9 cellular contexts compared by ENCODE assay signal in the genomic region with DNA sequence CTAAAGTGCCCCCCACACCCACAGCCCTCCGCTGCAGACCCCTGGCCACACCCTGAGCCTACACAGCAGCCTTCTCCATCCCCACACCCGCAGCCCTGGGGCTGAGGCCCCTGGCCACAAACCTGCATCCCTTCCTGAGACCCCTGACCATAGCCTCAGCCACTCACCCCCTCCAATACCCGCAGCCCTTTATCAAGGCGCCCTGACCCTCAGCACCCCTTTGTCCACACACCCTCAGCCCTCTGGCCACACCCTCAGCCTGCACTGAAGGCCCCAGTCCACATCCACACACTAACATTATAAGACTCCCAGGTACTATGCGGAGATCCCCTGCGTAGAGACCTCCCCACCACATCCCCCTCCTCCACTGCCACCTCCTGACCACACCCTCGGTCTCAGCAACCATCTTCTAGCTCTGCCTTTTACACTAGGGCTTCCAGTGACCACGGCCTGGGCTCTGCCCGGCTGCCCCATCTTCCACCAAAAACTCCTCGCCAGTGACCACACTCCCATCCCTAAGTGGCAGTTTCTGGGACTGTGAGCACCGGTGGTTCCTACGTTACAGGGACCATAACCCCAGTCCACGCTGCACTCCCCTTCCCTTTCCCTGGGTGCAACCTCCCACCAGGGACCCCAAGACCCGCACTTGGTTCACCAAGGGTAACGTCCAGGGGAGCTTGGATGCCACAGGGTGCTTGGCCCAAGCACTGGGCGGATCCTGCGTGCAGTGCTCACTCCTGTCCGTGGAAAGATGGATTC. TPM values are rescaled to one million over a fixed set of nuclear protein-coding genes. Genes with fewer than 3 reads are reported as not detected.
A peak's percentile ranks its signal among the peaks of the same experiment; 100 is the strongest.
DNase-seq lines count a peak whose midpoint lies in the region; ATAC-seq and TF ChIP-seq lines count a peak whose summit lies in the region.
"Had no signal": no experiment of that assay in that cellular context is flagged by ENCODE, and none has a peak within 500 bp of the region (broad histone marks: within the 10 kb centered on the region; RNA-seq: fewer than 3 reads in every experiment).

No MANE protein-coding gene starts in this region.

- H3K4me2 ChIP-seq in fibroblast of lung (ENCODE audit: extremely low read depth, insufficient read depth, low read length) = peak overlapping the region; percentile 81

- WGBS in ovary, 3 donors = 68 to 75% (median 73%) methylated on average over 18 of the region's 18 CpGs

- H3K9ac ChIP-seq in HUES6 (ENCODE audit: low read length) (no peak overlapping the region), fibroblast of lung (ENCODE audit: insufficient read depth, low read length) (peak overlapping the region; percentile 48)

- H3K27ac ChIP-seq in A673 (ENCODE audit: low read depth, low read length, poor library complexity, severe bottlenecking) = no peak overlapping the region
- H3K27ac ChIP-seq in HUES6 (ENCODE audit: low read depth, low read length) = no peak overlapping the region
- peak overlapping the region; percentile 34 for H3K27ac ChIP-seq in fibroblast of lung (ENCODE audit: insufficient read depth, low read length)
- no peak overlapping the region for H3K27ac ChIP-seq in ovary

- H3K36me3 ChIP-seq in A673 (ENCODE audit: insufficient read depth, low read length, poor library complexity, severe bottlenecking) = no peaks in the 10 kb centered on the region
- no peaks in the 10 kb centered on the region for H3K36me3 ChIP-seq in HUES6 (ENCODE audit: control insufficient read depth, insufficient read depth, low read length)
- no peaks in the 10 kb centered on the region for H3K36me3 ChIP-seq in fibroblast of lung (ENCODE audit: control insufficient read depth, insufficient read depth, low read length)
- no peaks in the 10 kb centered on the region for H3K36me3 ChIP-seq in ovary

- peaks cover 10% of the 10 kb centered on the region for H3K4me1 Mint-ChIP-seq in activated naive CD4-positive, alpha-beta T cell treated with anti-CD3 and anti-CD28 coated beads, Interleukin-2, amount 10 ng/mL, durations not matched to agents 7 days and 5 days

- TF ChIP-seq POLR2A in ovary (IDR thresholded peaks at IDR 0.05) = no peak

- H3K27ac Mint-ChIP-seq in activated naive CD4-positive, alpha-beta T cell treated with anti-CD3 and anti-CD28 coated beads, Interleukin-2, amount 10 ng/mL, durations not matched to agents 7 days and 5 days = no peak overlapping the region
- H3K27ac Mint-ChIP-seq: activated naive CD4-positive, alpha-beta T cell treated with anti-CD3 and anti-CD28 coated beads, Interleukin-2, amount 50 U/mL, for 24 hours had no signal

- no peaks in the 10 kb centered on the region for H3K36me3 Mint-ChIP-seq in activated naive CD4-positive, alpha-beta T cell treated with anti-CD3 and anti-CD28 coated beads, Interleukin-2, amount 10 ng/mL, durations not matched to agents 7 days and 5 days
- H3K36me3 Mint-ChIP-seq: activated naive CD4-positive, alpha-beta T cell treated with anti-CD3 and anti-CD28 coated beads, Interleukin-2, amount 50 U/mL, for 24 hours had no signal

- H3K4me3 ChIP-seq in A673 (ENCODE audit: low read depth, low read length, poor library complexity, severe bottlenecking) = peak overlapping the region; percentile 31
- peak overlapping the region; percentile 50 for H3K4me3 ChIP-seq in HUES6 (ENCODE audit: low read depth, low read length)
- peak overlapping the region; percentile 24 to 51 (median 32) for H3K4me3 ChIP-seq in fibroblast of lung (replicated peaks in 1 of 4; ENCODE audit: control extremely low read depth in 1 of 4, insufficient read depth in 1 of 4, low read depth in 3 of 4, low read length in 4 of 4)
- H3K4me3 ChIP-seq in ovary = peak overlapping the region; percentile 32

- ATAC-seq in HG02938 (IDR thresholded peaks at IDR 0.05; ENCODE audit: unreplicated experiment) = no peak
- ATAC-seq in GM19023 (IDR thresholded peaks at IDR 0.05; ENCODE audit: unreplicated experiment) = no peak

- POLR2A ChIA-PET in A673 (lab: Charles Lee; ENCODE audit: low non-redundant PET) = interaction anchor here (0.6 kb wide), 1 partner anchor 27 kb away, joined by 12 read pairs; no protein-coding TSS in a partner anchor

- H3K4me1 ChIP-seq in A673 (ENCODE audit: insufficient read depth, low read length, poor library complexity, severe bottlenecking) (peaks cover 14% of the 10 kb centered on the region), HUES6 (ENCODE audit: control insufficient read depth, insufficient read depth, low read length) (peaks cover 37% of the 10 kb centered on the region), fibroblast of lung (ENCODE audit: control insufficient read depth, extremely low read depth, insufficient read depth, low read length) (peaks cover 19% of the 10 kb centered on the region), ovary (ENCODE audit: insufficient read depth) (peaks cover 10% of the 10 kb centered on the region)

- no peaks in the 10 kb centered on the region for H4K20me1 ChIP-seq in fibroblast of lung (ENCODE audit: control insufficient read depth, extremely low read depth, insufficient read depth, low read length)

- H3K9me3 Mint-ChIP-seq in activated naive CD4-positive, alpha-beta T cell treated with anti-CD3 and anti-CD28 coated beads, Interleukin-2, amount 10 ng/mL, durations not matched to agents 7 days and 5 days = no peaks in the 10 kb centered on the region
- H3K9me3 Mint-ChIP-seq: activated naive CD4-positive, alpha-beta T cell treated with anti-CD3 and anti-CD28 coated beads, Interleukin-2, amount 50 U/mL, for 24 hours had no signal

- DNase-seq in A673 (ENCODE audit: low spot score) = no peak
- DNase-seq in fibroblast of lung (ENCODE audit: low read depth in 2 of 2) = no peak
- DNase-seq in ovary = peak in 2 of 5 donors; percentile 27 to 33
- DNase-seq in amniotic stem cell (lab: John Stamatoyannopoulos, UW) = no peak
- DNase-seq in activated naive CD4-positive, alpha-beta T cell treated with anti-CD3 and anti-CD28 coated beads, Interleukin-2, amount 10 ng/mL, durations not matched to agents 7 days and 5 days = no peak

- intact Hi-C loops in A673 (cut with micrococcal nuclease; ENCODE audit: unreplicated experiment) (no loop called here), ovary (cut with DNase I) (loop anchor here in 2 of 4 donors (10.0 kb wide), 2 partner anchors 108 to 428 kb away; partner anchors contain the start of gene CES3 (in 1 of the 2))

- H3K4me3 Mint-ChIP-seq in activated naive CD4-positive, alpha-beta T cell treated with anti-CD3 and anti-CD28 coated beads, Interleukin-2, amount 10 ng/mL, durations not matched to agents 7 days and 5 days = no peak overlapping the region
- H3K4me3 Mint-ChIP-seq: activated naive CD4-positive, alpha-beta T cell treated with anti-CD3 and anti-CD28 coated beads, Interleukin-2, amount 50 U/mL, for 24 hours had no signal

- no TSS peak for BruUV-seq in A673 (replicated peaks; lab: Mats Ljungman, UMichigan)

- H2AFZ ChIP-seq in fibroblast of lung (ENCODE audit: low read length) = no peak overlapping the region

- H3K9me3 ChIP-seq in A673 (ENCODE audit: low read depth, low read length, poor library complexity, severe bottlenecking) (no peaks in the 10 kb centered on the region), HUES6 (ENCODE audit: control insufficient read depth, insufficient read depth, low read depth, low read length) (no peaks in the 10 kb centered on the region), fibroblast of lung (ENCODE audit: control insufficient read depth, insufficient read depth, low read depth, low read length) (no peaks in the 10 kb centered on the region), ovary (no peaks in the 10 kb centered on the region)

- peaks cover 8% of the 10 kb centered on the region for H3K27me3 ChIP-seq in A673 (replicated peaks; ENCODE audit: insufficient read depth, low read depth, low read length, poor library complexity)
- H3K27me3 ChIP-seq in HUES6 (ENCODE audit: control insufficient read depth, insufficient read depth, low read length) = peaks cover 64% of the 10 kb centered on the region
- peaks cover 6% of the 10 kb centered on the region for H3K27me3 ChIP-seq in fibroblast of lung (ENCODE audit: control insufficient read depth, insufficient read depth, low read length)
- H3K27me3 ChIP-seq in ovary = no peaks in the 10 kb centered on the region

- peaks cover 97% of the 10 kb centered on the region for H3K27me3 Mint-ChIP-seq in activated naive CD4-positive, alpha-beta T cell treated with anti-CD3 and anti-CD28 coated beads, Interleukin-2, amount 10 ng/mL, durations not matched to agents 7 days and 5 days

- CTCF ChIA-PET in A673 (lab: Charles Lee) = interaction anchor here (0.6 to 0.7 kb wide), 3 partner anchors 35 to 241 kb away, joined by 3 read pairs; partner anchors contain the start of gene B3GNT9
- CTCF ChIA-PET in activated naive CD4-positive, alpha-beta T cell treated with anti-CD3 and anti-CD28 coated beads, Interleukin-2, amount 10 ng/mL, durations not matched to agents 7 days and 5 days (lab: Charles Lee) = interaction anchor here (1.1 to 1.8 kb wide), 6 partner anchors 8 to 132 kb away, joined by 3 to 6 read pairs (median 3); no protein-coding TSS in a partner anchor

- H3K79me2 ChIP-seq in fibroblast of lung (ENCODE audit: control insufficient read depth, insufficient read depth, low read length) = no peaks in the 10 kb centered on the region

- TF ChIP-seq CTCF in A673 (conservative IDR thresholded peaks at IDR 0.05; ENCODE audit: low read depth, low read length) = no peak
- no peak for TF ChIP-seq CTCF in fibroblast of lung (conservative IDR thresholded peaks at IDR 0.05 in 1 of 2, IDR thresholded peaks at IDR 0.05 in 1 of 2; ENCODE audit: low read depth in 1 of 2, low read length in 2 of 2)
- no peak for TF ChIP-seq CTCF in ovary (IDR thresholded peaks at IDR 0.05)

- no peak for TF ChIP-seq EP300 in ovary (IDR thresholded peaks at IDR 0.05)

RNA-seq across cellular contexts. Expression of gene TPPP3, which starts 0.8 kb away (rescaled TPM):
- total RNA-seq in A673 (2021) (0.28 and 0.31 TPM in 2 replicates), fibroblast of lung (1.5 and 3.8 TPM in 2 replicates), ovary (100 to 1,000 TPM in 1 of 7 donors, 10 to 100 TPM in 4, 1 to 10 TPM in 2; 2.2 to 269 (median 10.9) TPM)
- polyA plus RNA-seq in fibroblast of lung (2.9 and 6.5 TPM in 2 replicates), ovary (10 to 100 TPM; 15.2 to 15.6 TPM)
- polyA plus RNA-seq in fibroblast of lung (2012) = 3.0 and 6.1 TPM in 2 replicates
- 1.1 TPM in 1 of 2 replicates, not detected in the other for polyA minus RNA-seq in fibroblast of lung (ENCODE audit: low replicate concordance)

RNA-seq across cellular contexts. Expression of gene ZDHHC1, which starts 23.8 kb away (rescaled TPM):
- total RNA-seq in A673 (2021) (5.3 and 6.8 TPM in 2 replicates), fibroblast of lung (4.4 and 6.4 TPM in 2 replicates), ovary (10 to 100 TPM; 17.3 to 45.5 (median 24.8) TPM)
- polyA plus RNA-seq in fibroblast of lung (2.3 and 2.7 TPM in 2 replicates), ovary (10 to 100 TPM in 1 of 2 donors, 1 to 10 TPM in 1; 1.4 to 15.7 TPM)
- polyA plus RNA-seq in fibroblast of lung (2012) = 4.7 TPM in 2 replicates
- polyA minus RNA-seq in fibroblast of lung (ENCODE audit: low replicate concordance) = 4.3 and 29.2 TPM in 2 replicates

RNA-seq across cellular contexts. Expression of gene HSD11B2, which starts 38.4 kb away (rescaled TPM):
- 1.6 and 2.3 TPM in 2 replicates for total RNA-seq in A673 (2021)
- total RNA-seq in fibroblast of lung = under 0.01 TPM in 1 of 2 replicates, not detected in the other
- 0.09 and 0.15 TPM in 2 replicates for polyA plus RNA-seq in fibroblast of lung
- polyA plus RNA-seq in fibroblast of lung (2012) = 0.14 and 0.26 TPM in 2 replicates
- not detected in 2 replicates for polyA minus RNA-seq in fibroblast of lung (ENCODE audit: low replicate concordance)
- total RNA-seq in ovary = 10 to 100 TPM in 5 of 7 donors, 1 to 10 TPM in 2; 1.3 to 26.3 (median 17.1) TPM
- 1 to 10 TPM; 4.6 to 5.1 TPM for polyA plus RNA-seq in ovary
